26 cellular contexts compared by ENCODE assay signal in the genomic region with DNA sequence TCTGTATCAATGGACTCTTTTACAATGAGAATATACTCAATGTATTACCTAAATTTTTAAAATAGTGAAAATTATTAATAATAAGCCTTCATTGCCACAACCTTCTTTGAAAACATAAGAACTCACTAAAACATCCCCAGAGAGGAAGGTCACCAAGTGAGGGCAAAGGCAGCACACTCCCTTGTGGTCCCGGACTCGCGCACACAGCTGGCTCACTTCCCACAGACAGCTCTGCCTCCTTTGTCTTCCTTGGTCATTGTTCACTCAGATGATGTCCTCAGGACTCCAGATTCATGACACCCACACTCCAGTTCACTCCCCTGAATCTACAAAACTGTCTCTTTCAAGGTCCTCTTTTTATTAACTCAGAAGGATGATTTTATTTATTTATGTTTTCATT.
"Had no signal": no experiment of that assay in that cellular context is flagged by ENCODE, and none has a peak within 500 bp of the region (broad histone marks: within the 10 kb centered on the region; RNA-seq: fewer than 3 reads in every experiment).

No MANE protein-coding gene starts in this region.

- H3K9me3 ChIP-seq: ascending aorta, esophagus squamous epithelium, ovary, prostate gland, thoracic aorta had no signal

- DNase-seq: activated CD4-positive, alpha-beta T cell treated with anti-CD3 and anti-CD28 coated beads for 48 hours; activated CD4-positive, alpha-beta T cell treated with anti-CD3 and anti-CD28 coated beads, Interleukin-2, amount 50 U/mL, for 48 hours; activated CD8-positive, alpha-beta memory T cell treated with anti-CD3 and anti-CD28 coated beads, Interleukin-2, amount 10 ng/mL, durations not matched to agents 7 days and 5 days; activated effector memory CD4-positive, alpha-beta T cell treated with Interleukin-2 at 50 U/mL for 16 hours; activated naive CD4-positive, alpha-beta T cell treated with anti-CD3 and anti-CD28 coated beads for 36 hours; activated naive CD8-positive, alpha-beta T cell treated with anti-CD3 and anti-CD28 coated beads, Interleukin-2, amount 10 ng/mL, durations not matched to agents 7 days and 5 days; cerebellar nuclear complex; cortex of kidney; esophagus squamous epithelium; foreskin melanocyte; glutamatergic neuron; islet precursor cell; mammary epithelial cell; naive B cell; ovary; stimulated activated naive CD8-positive, alpha-beta T cell treated with anti-CD3 and anti-CD28 coated beads, Interleukin-15, Interleukin-2, amounts not matched to agents 100 U/mL and 50 U/mL, for 24 hours; T-helper 17 cell; T1000; trophoblast cell; WERI-Rb-1 had no signal

- H3K27me3 ChIP-seq: ascending aorta, cardiac muscle cell, esophagus squamous epithelium, ovary had no signal

- H3K27ac ChIP-seq: ascending aorta, cardiac muscle cell, epithelial cell of prostate, esophagus squamous epithelium, ovary, prostate gland, thoracic aorta, WERI-Rb-1 had no signal

- H3K9me3 Mint-ChIP-seq: activated naive CD4-positive, alpha-beta T cell treated with anti-CD3 and anti-CD28 coated beads for 36 hours; activated naive CD8-positive, alpha-beta T cell treated with anti-CD3 and anti-CD28 coated beads, Interleukin-2, amount 10 ng/mL, durations not matched to agents 7 days and 5 days; brain; naive B cell had no signal

- H3K4me1 ChIP-seq: ascending aorta had no signal

- H3K4me1 Mint-ChIP-seq: activated naive CD8-positive, alpha-beta T cell treated with anti-CD3 and anti-CD28 coated beads, Interleukin-2, amount 10 ng/mL, durations not matched to agents 7 days and 5 days; brain had no signal

- H3K4me3 ChIP-seq: ascending aorta, cardiac muscle cell, esophagus squamous epithelium, ovary, prostate gland, thoracic aorta had no signal

- H3K27me3 Mint-ChIP-seq: activated CD8-positive, alpha-beta memory T cell treated with anti-CD3 and anti-CD28 coated beads, Interleukin-2, amount 10 ng/mL, durations not matched to agents 7 days and 5 days; activated naive CD8-positive, alpha-beta T cell treated with anti-CD3 and anti-CD28 coated beads, Interleukin-2, amount 10 ng/mL, durations not matched to agents 7 days and 5 days; brain; naive B cell; T-helper 17 cell had no signal

- H3K4me3 Mint-ChIP-seq: activated CD8-positive, alpha-beta memory T cell treated with anti-CD3 and anti-CD28 coated beads, Interleukin-2, amount 10 ng/mL, durations not matched to agents 7 days and 5 days; activated naive CD4-positive, alpha-beta T cell treated with anti-CD3 and anti-CD28 coated beads for 36 hours; activated naive CD8-positive, alpha-beta T cell treated with anti-CD3 and anti-CD28 coated beads, Interleukin-2, amount 10 ng/mL, durations not matched to agents 7 days and 5 days; brain; naive B cell; T-helper 17 cell had no signal

- H3K27ac Mint-ChIP-seq: activated CD8-positive, alpha-beta memory T cell treated with anti-CD3 and anti-CD28 coated beads, Interleukin-2, amount 10 ng/mL, durations not matched to agents 7 days and 5 days; activated naive CD4-positive, alpha-beta T cell treated with anti-CD3 and anti-CD28 coated beads for 36 hours; activated naive CD8-positive, alpha-beta T cell treated with anti-CD3 and anti-CD28 coated beads, Interleukin-2, amount 10 ng/mL, durations not matched to agents 7 days and 5 days had no signal

- H3K36me3 ChIP-seq: ovary, prostate gland had no signal
